Comparison of ENCODE assay signal across 26 cellular contexts in the genomic region with DNA sequence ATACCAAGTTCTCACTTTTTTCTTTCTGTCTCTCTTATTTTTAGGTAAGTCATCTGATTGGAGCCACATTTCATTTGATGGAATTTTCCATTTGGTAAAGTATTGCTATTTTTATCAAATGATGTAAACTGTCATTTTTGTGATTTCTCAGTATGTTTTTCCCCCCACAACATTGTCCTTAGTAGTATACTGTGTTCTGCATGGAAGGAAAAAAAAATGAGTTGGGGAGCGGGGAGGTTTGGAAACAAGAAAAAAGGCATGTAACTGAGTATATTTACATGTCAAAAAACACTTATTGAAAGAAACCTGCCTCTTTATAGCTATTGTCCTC.
"Had no signal": no experiment of that assay in that cellular context is flagged by ENCODE, and none has a peak within 500 bp of the region (broad histone marks: within the 10 kb centered on the region; RNA-seq: fewer than 3 reads in every experiment).

No MANE protein-coding gene starts in this region.

- FAIRE-seq: K562, RCC 7860 had no signal

- H3K36me3 ChIP-seq: breast epithelium had no signal

- H3K4me3 ChIP-seq: breast epithelium, K562, SK-N-MC had no signal

- H3K4me1 ChIP-seq: breast epithelium had no signal

- H3K27me3 ChIP-seq: breast epithelium had no signal

- H3K9me3 Mint-ChIP-seq: activated T-helper 17 cell treated with anti-CD3 and anti-CD28 coated beads, Interleukin-2, amount 50 U/mL, for 72 hours had no signal

- H3K27ac ChIP-seq: breast epithelium, SK-N-MC, WERI-Rb-1 had no signal

- H3K27ac Mint-ChIP-seq: activated CD4-positive, alpha-beta memory T cell treated with anti-CD3 and anti-CD28 coated beads, Interleukin-2, amount 10 ng/mL, durations not matched to agents 7 days and 5 days; activated CD4-positive, alpha-beta T cell treated with anti-CD3 and anti-CD28 coated beads for 36 hours; activated naive CD4-positive, alpha-beta T cell treated with anti-CD3 and anti-CD28 coated beads for 36 hours; activated naive CD8-positive, alpha-beta T cell treated with anti-CD3 and anti-CD28 coated beads for 36 hours; activated T-helper 17 cell treated with anti-CD3 and anti-CD28 coated beads, Interleukin-2, amount 50 U/mL, for 72 hours; T-cell had no signal

- H3K4me3 Mint-ChIP-seq: activated CD4-positive, alpha-beta memory T cell treated with anti-CD3 and anti-CD28 coated beads, Interleukin-2, amount 10 ng/mL, durations not matched to agents 7 days and 5 days; activated CD4-positive, alpha-beta T cell treated with anti-CD3 and anti-CD28 coated beads for 36 hours; activated naive CD4-positive, alpha-beta T cell treated with anti-CD3 and anti-CD28 coated beads for 36 hours; activated naive CD8-positive, alpha-beta T cell treated with anti-CD3 and anti-CD28 coated beads for 36 hours; activated T-helper 17 cell treated with anti-CD3 and anti-CD28 coated beads, Interleukin-2, amount 50 U/mL, for 72 hours; T-cell had no signal

- H3K4me1 Mint-ChIP-seq: activated CD4-positive, alpha-beta memory T cell treated with anti-CD3 and anti-CD28 coated beads, Interleukin-2, amount 10 ng/mL, durations not matched to agents 7 days and 5 days; activated CD4-positive, alpha-beta T cell treated with anti-CD3 and anti-CD28 coated beads for 36 hours; activated T-helper 17 cell treated with anti-CD3 and anti-CD28 coated beads, Interleukin-2, amount 50 U/mL, for 72 hours had no signal

- ATAC-seq: activated CD4-positive, alpha-beta T cell treated with anti-CD3 and anti-CD28 coated beads for 36 hours; activated T-helper 17 cell treated with anti-CD3 and anti-CD28 coated beads, Interleukin-2, amount 50 U/mL, for 72 hours; K562; T-cell had no signal

- H3K27me3 Mint-ChIP-seq: activated CD4-positive, alpha-beta memory T cell treated with anti-CD3 and anti-CD28 coated beads, Interleukin-2, amount 10 ng/mL, durations not matched to agents 7 days and 5 days; activated CD4-positive, alpha-beta T cell treated with anti-CD3 and anti-CD28 coated beads for 36 hours; activated naive CD8-positive, alpha-beta T cell treated with anti-CD3 and anti-CD28 coated beads for 36 hours; activated T-helper 17 cell treated with anti-CD3 and anti-CD28 coated beads, Interleukin-2, amount 50 U/mL, for 72 hours; T-cell had no signal

- DNase-seq: activated CD4-positive, alpha-beta memory T cell treated with anti-CD3 and anti-CD28 coated beads, Interleukin-2, amount 10 ng/mL, durations not matched to agents 7 days and 5 days; activated CD4-positive, alpha-beta T cell treated with anti-CD3 and anti-CD28 coated beads for 36 hours; activated CD4-positive, alpha-beta T cell treated with anti-CD3 and anti-CD28 coated beads, Interleukin-2, amount 50 U/mL, for 1 hour; activated gamma-delta T cell; activated naive CD4-positive, alpha-beta T cell treated with anti-CD3 and anti-CD28 coated beads for 36 hours; activated naive CD8-positive, alpha-beta T cell treated with anti-CD3 and anti-CD28 coated beads for 36 hours; activated T-cell treated with anti-CD3 and anti-CD28 coated beads for 4 hours; activated T-cell treated with anti-CD3 and anti-CD28 coated beads, Interleukin-2, amount 50 U/mL, for 48 hours; central memory CD4-positive, alpha-beta T cell; Karpas-422; MM.1S; NCI-H1105 treated with DMSO at 0.1 percent for 48 hours; NCI-H1436 treated with DMSO at 0.1 percent for 48 hours; NCI-H187; NCI-H2081 treated with DMSO at 0.1 percent for 48 hours; NCI-H446; NCI-H524; T-cell; T-helper 2 cell; T1000; WERI-Rb-1 had no signal
